ENCODE assay signal across 19 cellular contexts in genomic region chr10:15817407-15818046, GRCh38. TPM values are rescaled to one million over a fixed set of nuclear protein-coding genes. Genes with fewer than 3 reads are reported as not detected.
DNase-seq lines count a peak whose midpoint lies in the region; ATAC-seq, FAIRE-seq and TF ChIP-seq lines count a peak whose summit lies in the region.
"Had no signal": no experiment of that assay in that cellular context is flagged by ENCODE, and none has a peak within 500 bp of the region (broad histone marks: within the 10 kb centered on the region; RNA-seq: fewer than 3 reads in every experiment).

No MANE protein-coding gene starts in this region.

- H3K27ac ChIP-seq in astrocyte (ENCODE audit: low read depth, low read length) (no peak overlapping the region), lower lobe of right lung (no peak overlapping the region)
- H3K27ac ChIP-seq: BLaER1 treated with 17β-estradiol and CSF1 and Interleukin-3, amounts not matched to agents 10 nM and 100 nM; dorsolateral prefrontal cortex; left ventricle myocardium inferior had no signal

- H3K4me1 Mint-ChIP-seq in astrocyte (ENCODE audit: low read depth, unreplicated experiment) = peaks cover 18% of the 10 kb centered on the region
- peaks cover 20% of the 10 kb centered on the region for H3K4me1 Mint-ChIP-seq in chondrocyte (ENCODE audit: low read depth)
- H3K4me1 Mint-ChIP-seq: H9 had no signal

- DNase-seq in AG10803 (ENCODE audit: low read depth) = peak; percentile 3
- DNase-seq in GM12891 (ENCODE audit: insufficient read length, low spot score) = no peak
- DNase-seq in astrocyte (ENCODE audit: low read depth) = peak; percentile 47
- no peak for DNase-seq in lower lobe of right lung
- DNase-seq in posterior cingulate gyrus = no peak
- DNase-seq in dedifferentiated amniotic fluid mesenchymal stem cell (ENCODE audit: extremely low spot score) = no peak
- DNase-seq in urothelium cell line (ENCODE audit: low spot score) = no peak
- no peak for DNase-seq in chondrocyte (ENCODE audit: low spot score)
- DNase-seq: activated CD4-positive, alpha-beta memory T cell treated with anti-CD3 and anti-CD28 coated beads, Interleukin-2, amount 10 ng/mL, durations not matched to agents 7 days and 5 days; anterior cingulate cortex; dorsolateral prefrontal cortex; H9; left ventricle myocardium inferior; naive B cell; NCI-H2029 treated with DMSO at 0.1 percent for 48 hours; NCI-H69 had no signal

- H3K9ac ChIP-seq in astrocyte (ENCODE audit: low read length) = no peak overlapping the region
- H3K9ac ChIP-seq: BLaER1 treated with 17β-estradiol and CSF1 and Interleukin-3, amounts not matched to agents 10 nM and 100 nM had no signal

- H3K36me3 Mint-ChIP-seq in astrocyte (ENCODE audit: low read depth, unreplicated experiment) (peaks cover 2% of the 10 kb centered on the region), chondrocyte (ENCODE audit: low read depth) (peaks cover 14% of the 10 kb centered on the region)

- peak overlapping the region; percentile 9 for H3K4me2 ChIP-seq in astrocyte (ENCODE audit: low read length)
- H3K4me2 ChIP-seq: BLaER1 treated with 17β-estradiol and CSF1 and Interleukin-3, amounts not matched to agents 10 nM and 100 nM had no signal

- H3K79me2 ChIP-seq in astrocyte (ENCODE audit: insufficient read depth, low read length) = no peaks in the 10 kb centered on the region

- H3K4me3 ChIP-seq in AG10803 (ENCODE audit: low read length) (no peak overlapping the region), astrocyte (ENCODE audit: insufficient read depth, low read depth, low read length) (no peak overlapping the region), lower lobe of right lung (no peak overlapping the region)
- H3K4me3 ChIP-seq: BLaER1 treated with 17β-estradiol and CSF1 and Interleukin-3, amounts not matched to agents 10 nM and 100 nM; dorsolateral prefrontal cortex; left ventricle myocardium inferior had no signal

- H3K9me3 Mint-ChIP-seq in astrocyte (ENCODE audit: unreplicated experiment) (no peaks in the 10 kb centered on the region), chondrocyte (ENCODE audit: low read depth) (no peaks in the 10 kb centered on the region)
- H3K9me3 Mint-ChIP-seq: activated CD4-positive, alpha-beta memory T cell treated with anti-CD3 and anti-CD28 coated beads, Interleukin-2, amount 10 ng/mL, durations not matched to agents 7 days and 5 days; activated T-helper 17 cell treated with anti-CD3 and anti-CD28 coated beads, Interleukin-2, amount 50 U/mL, for 72 hours; H9; naive B cell had no signal

- H3K4me1 ChIP-seq in astrocyte (ENCODE audit: insufficient read depth, low read length) (no peaks in the 10 kb centered on the region), lower lobe of right lung (peaks cover 10% of the 10 kb centered on the region)

- peak; percentile 39 to 59 for ATAC-seq in lower lobe of right lung
- ATAC-seq: activated T-helper 17 cell treated with anti-CD3 and anti-CD28 coated beads, Interleukin-2, amount 50 U/mL, for 72 hours; SK-N-SH treated with all-trans-retinoic acid at 6 μM for 48 hours had no signal

- peaks cover 6% of the 10 kb centered on the region for H3K36me3 ChIP-seq in astrocyte (ENCODE audit: insufficient read depth, low read length)
- peaks cover 44% of the 10 kb centered on the region for H3K36me3 ChIP-seq in lower lobe of right lung

- FAIRE-seq in GM12891 (lab: Jason Lieb, UNC) (peak; percentile 38), astrocyte (lab: Jason Lieb, UNC) (no peak), urothelium cell line (lab: Jason Lieb, UNC) (no peak)

- H3K4me3 Mint-ChIP-seq in astrocyte (ENCODE audit: unreplicated experiment) (no peak overlapping the region), chondrocyte (ENCODE audit: unreplicated experiment) (no peak overlapping the region)
- H3K4me3 Mint-ChIP-seq: activated CD4-positive, alpha-beta memory T cell treated with anti-CD3 and anti-CD28 coated beads, Interleukin-2, amount 10 ng/mL, durations not matched to agents 7 days and 5 days; activated T-helper 17 cell treated with anti-CD3 and anti-CD28 coated beads, Interleukin-2, amount 50 U/mL, for 72 hours; H9; naive B cell had no signal

- H3K27me3 ChIP-seq in astrocyte (ENCODE audit: insufficient read depth, low read length) (no peaks in the 10 kb centered on the region), lower lobe of right lung (ENCODE audit: low read depth) (no peaks in the 10 kb centered on the region)
- H3K27me3 ChIP-seq: BLaER1 treated with 17β-estradiol and CSF1 and Interleukin-3, amounts not matched to agents 10 nM and 100 nM; dorsolateral prefrontal cortex had no signal

- H3K9me3 ChIP-seq in astrocyte (ENCODE audit: insufficient read depth, low read depth, low read length) = no peaks in the 10 kb centered on the region
- H3K9me3 ChIP-seq in lower lobe of right lung = no peaks in the 10 kb centered on the region
- H3K9me3 ChIP-seq: BLaER1 treated with 17β-estradiol and CSF1 and Interleukin-3, amounts not matched to agents 10 nM and 100 nM; left ventricle myocardium inferior had no signal

- H4K20me1 ChIP-seq in astrocyte (ENCODE audit: insufficient read depth, low read length) = peaks cover 6% of the 10 kb centered on the region

- no peak for TF ChIP-seq POLR2A in GM12891 (IDR thresholded peaks at IDR 0.05; ENCODE audit: low read depth, low read length)

- intact Hi-C loops in lower lobe of right lung (cut with DNase I) (no loop called here), posterior cingulate gyrus (cut with DNase I) (no loop called here)

- TF ChIP-seq CTCF in AG10803 (conservative IDR thresholded peaks at IDR 0.05; ENCODE audit: low read length) (no peak), astrocyte (IDR thresholded peaks at IDR 0.05; ENCODE audit: insufficient read depth, low read depth, low read length) (no peak), lower lobe of right lung (IDR thresholded peaks at IDR 0.05) (no peak), chondrocyte (IDR thresholded peaks at IDR 0.05) (no peak)

- no peak overlapping the region for H2AFZ ChIP-seq in astrocyte (ENCODE audit: low read depth, low read length)

- H3K27ac Mint-ChIP-seq in astrocyte (ENCODE audit: unreplicated experiment) (no peak overlapping the region), chondrocyte (ENCODE audit: unreplicated experiment) (no peak overlapping the region)
- H3K27ac Mint-ChIP-seq: activated CD4-positive, alpha-beta memory T cell treated with anti-CD3 and anti-CD28 coated beads, Interleukin-2, amount 10 ng/mL, durations not matched to agents 7 days and 5 days; activated T-helper 17 cell treated with anti-CD3 and anti-CD28 coated beads, Interleukin-2, amount 50 U/mL, for 72 hours; H9; naive B cell had no signal

- no peaks in the 10 kb centered on the region for H3K27me3 Mint-ChIP-seq in astrocyte (ENCODE audit: low read depth, unreplicated experiment)
- no peaks in the 10 kb centered on the region for H3K27me3 Mint-ChIP-seq in chondrocyte (ENCODE audit: low read depth)
- H3K27me3 Mint-ChIP-seq: activated CD4-positive, alpha-beta memory T cell treated with anti-CD3 and anti-CD28 coated beads, Interleukin-2, amount 10 ng/mL, durations not matched to agents 7 days and 5 days; activated T-helper 17 cell treated with anti-CD3 and anti-CD28 coated beads, Interleukin-2, amount 50 U/mL, for 72 hours; naive B cell had no signal

TF ChIP-seq in GM12891, 5 proteins besides CTCF, POLR2A, EP300 and RAD21:
- TF ChIP-seq POU2F2 (IDR thresholded peaks at IDR 0.05; ENCODE audit: low read depth, low read length) (no peak), PAX5 (IDR thresholded peaks at IDR 0.05; ENCODE audit: insufficient read depth, low read length, severe bottlenecking) (no peak), SPI1 (IDR thresholded peaks at IDR 0.05; ENCODE audit: low read depth, low read length) (no peak), POLR2AphosphoS5 (IDR thresholded peaks at IDR 0.05; ENCODE audit: low read depth, low read length) (no peak), TAF1 (IDR thresholded peaks at IDR 0.05; ENCODE audit: low read depth, low read length) (no peak)

RNA-seq across cellular contexts. Expression of gene MINDY3, which starts 42.8 kb away (rescaled TPM):
- polyA plus RNA-seq in GM12891 (2012; ENCODE audit: low read depth, missing spikeins) = 6.8 TPM
- 28.4 and 29.6 TPM in 2 replicates for total RNA-seq in astrocyte
- 30.2 TPM for total RNA-seq in lower lobe of right lung
- total RNA-seq in chondrocyte = 23.9 to 24.4 TPM (median 24.2 TPM) in 3 replicates

Comparison
In these comparisons a context has a peak if more than half of its experiments do, and no peak if none do; other contexts are left out.
1. DNase-seq: peak in AG10803 (single experiment) and astrocyte (single experiment); none in GM12891 (single experiment), lower lobe of right lung (single experiment), posterior cingulate gyrus (0 of 10), dedifferentiated amniotic fluid mesenchymal stem cell (single experiment), urothelium cell line (single experiment) and chondrocyte (single experiment).